Comparison of ENCODE assay signal across 21 cellular contexts in genomic region chr9:90612957-90613356, GRCh38. TPM values are rescaled to one million over a fixed set of nuclear protein-coding genes. Genes with fewer than 3 reads are reported as not detected.
"Had no signal": no experiment of that assay in that cellular context is flagged by ENCODE, and none has a peak within 500 bp of the region (broad histone marks: within the 10 kb centered on the region; RNA-seq: fewer than 3 reads in every experiment).

No MANE protein-coding gene starts in this region.

- FAIRE-seq: frontal cortex, pancreas, small intestine had no signal

- H3K27ac ChIP-seq: coronary artery, left ventricle myocardium inferior, lower lobe of right lung, pancreas, right lobe of liver, transverse colon, upper lobe of right lung, vagina had no signal

- H3K9me3 ChIP-seq: left ventricle myocardium inferior, lower lobe of right lung, pancreas, right lobe of liver, transverse colon, upper lobe of right lung, vagina had no signal

- DNase-seq: effector CD4-positive, alpha-beta T cell; immature natural killer cell; islet precursor cell; kidney glomerular epithelial cell; left colon; left ventricle myocardium inferior; lower lobe of right lung; natural killer cell; pancreas; right lobe of liver; small intestine; stimulated activated CD4-positive, alpha-beta T cell treated with anti-CD3 and anti-CD28 coated beads, Interleukin-15, amount 100 ng/mL, for 24 hours; stimulated activated CD4-positive, alpha-beta T cell treated with anti-CD3 and anti-CD28 coated beads, Interleukin-2, amount 100 ng/mL, for 48 hours; stimulated activated naive B cell treated with anti-CD40 and anti-IgM and Interleukin-4, amounts not matched to agents 10 μg/mL and 1 μg/mL and 100 μg/mL, for 72 hours; transverse colon; upper lobe of right lung had no signal

- H3K4me3 ChIP-seq: coronary artery, left ventricle myocardium inferior, lower lobe of right lung, pancreas, right lobe of liver, transverse colon, upper lobe of right lung, vagina had no signal

- H3K27me3 ChIP-seq: pancreas, right lobe of liver, transverse colon, upper lobe of right lung, vagina had no signal

- H3K4me1 ChIP-seq: left ventricle myocardium inferior, lower lobe of right lung, transverse colon, upper lobe of right lung, vagina had no signal

- H3K36me3 ChIP-seq: left ventricle myocardium inferior, lower lobe of right lung, pancreas, right lobe of liver, transverse colon, upper lobe of right lung, vagina had no signal

- ATAC-seq: left colon; lower lobe of right lung; natural killer cell; pancreas; right lobe of liver; stimulated activated naive B cell treated with anti-CD40 and anti-IgM and Interleukin-4, amounts not matched to agents 10 μg/mL and 1 μg/mL and 100 μg/mL, for 72 hours; upper lobe of right lung had no signal

RNA-seq across cellular contexts. Expression of gene DIRAS2, which starts 29.7 kb away (rescaled TPM):
- total RNA-seq: lower lobe of right lung, mononuclear cell, natural killer cell, progenitor cell of endocrine pancreas, upper lobe of right lung, vagina had no signal
- polyA plus RNA-seq: immature natural killer cell had no signal
